ENCODE assay signal across 16 cellular contexts in genomic region chr15:60412026-60412425, GRCh38. TPM values are rescaled to one million over a fixed set of nuclear protein-coding genes. Genes with fewer than 3 reads are reported as not detected.
A peak's percentile ranks its signal among the peaks of the same experiment; 100 is the strongest.
DNase-seq lines count a peak whose midpoint lies in the region; FAIRE-seq and TF ChIP-seq lines count a peak whose summit lies in the region.
"Had no signal": no experiment of that assay in that cellular context is flagged by ENCODE, and none has a peak within 500 bp of the region (broad histone marks: within the 10 kb centered on the region; RNA-seq: fewer than 3 reads in every experiment).

No MANE protein-coding gene starts in this region.

- peak overlapping the region in 6 of 11 experiments; percentile 76 to 96 (median 88); a peak in 11 of 22 replicates for H3K27ac ChIP-seq in BLaER1 treated with 17β-estradiol and CSF1 and Interleukin-3, amounts not matched to agents 10 nM and 100 nM
- H3K27ac ChIP-seq: GM23248 had no signal

- peak overlapping the region in 1 of 11 experiments; percentile 83; a peak in 3 of 22 replicates for H3K4me2 ChIP-seq in BLaER1 treated with 17β-estradiol and CSF1 and Interleukin-3, amounts not matched to agents 10 nM and 100 nM

- no peak overlapping the region for H3K4me3 Mint-ChIP-seq in glutamatergic neuron (ENCODE audit: unreplicated experiment)
- H3K4me3 Mint-ChIP-seq in progenitor cell of endocrine pancreas (ENCODE audit: low read depth) = no peak overlapping the region
- H3K4me3 Mint-ChIP-seq: CD14-positive monocyte; CD8-positive, alpha-beta T cell had no signal

- in situ Hi-C loops in GM13977 (cut with MboI; ENCODE audit: low pct_unique_long_range_greater_than_20kb, low sequenced_read_pairs, unreplicated experiment) = no loop called here

- DNase-seq in RCC 7860 (ENCODE audit: low spot score) = peak; percentile 1
- no peak for DNase-seq in glutamatergic neuron
- no peak for DNase-seq in progenitor cell of endocrine pancreas (ENCODE audit: low spot score, unreplicated experiment)
- DNase-seq in anterior cingulate cortex (lab: John Stamatoyannopoulos, UW) = no peak
- no peak for DNase-seq in RPMI8226
- DNase-seq in GM13977 (ENCODE audit: low spot score) = no peak
- DNase-seq: BE2C; CD8-positive, alpha-beta T cell; COR-L47; DMS53; GF-D8; GM23248; H7 had no signal

- no peak overlapping the region for H3K4me3 ChIP-seq in BLaER1 treated with 17β-estradiol and CSF1 and Interleukin-3, amounts not matched to agents 10 nM and 100 nM
- H3K4me3 ChIP-seq: GM23248 had no signal

- no peaks in the 10 kb centered on the region for H3K9me3 Mint-ChIP-seq in glutamatergic neuron (ENCODE audit: unreplicated experiment)
- H3K9me3 Mint-ChIP-seq in progenitor cell of endocrine pancreas (ENCODE audit: low read depth) = peaks cover 3% of the 10 kb centered on the region
- H3K9me3 Mint-ChIP-seq: CD8-positive, alpha-beta T cell had no signal

- H3K9ac ChIP-seq in BLaER1 treated with 17β-estradiol and CSF1 and Interleukin-3, amounts not matched to agents 10 nM and 100 nM = no peak overlapping the region
- H3K9ac ChIP-seq: GM23248 had no signal

- no peaks in the 10 kb centered on the region for H3K9me3 ChIP-seq in BLaER1 treated with 17β-estradiol and CSF1 and Interleukin-3, amounts not matched to agents 10 nM and 100 nM (replicated peaks in 1 of 11)
- H3K9me3 ChIP-seq: BE2C had no signal

- no peaks in the 10 kb centered on the region for H4K20me1 ChIP-seq in BLaER1 treated with 17β-estradiol and CSF1 and Interleukin-3, amounts not matched to agents 10 nM and 100 nM

- TF ChIP-seq CTCF in glutamatergic neuron (IDR thresholded peaks at IDR 0.05; ENCODE audit: partially characterized antibody, unreplicated experiment) = no peak
- TF ChIP-seq CTCF in progenitor cell of endocrine pancreas (IDR thresholded peaks at IDR 0.05; ENCODE audit: unreplicated experiment) = no peak
- no peak for TF ChIP-seq CTCF in GM13977 (IDR thresholded peaks at IDR 0.05; ENCODE audit: extremely low read depth, insufficient read depth, missing control alignments)

- H3K27ac Mint-ChIP-seq in glutamatergic neuron (ENCODE audit: unreplicated experiment) (peak overlapping the region; percentile 55), progenitor cell of endocrine pancreas (peak overlapping the region; percentile 37)
- H3K27ac Mint-ChIP-seq: CD8-positive, alpha-beta T cell had no signal

- H3K27me3 ChIP-seq in BLaER1 treated with 17β-estradiol and CSF1 and Interleukin-3, amounts not matched to agents 10 nM and 100 nM = no peaks in the 10 kb centered on the region
- H3K27me3 ChIP-seq: BE2C had no signal

- peaks cover 26 to 81% (median 55%) of the 10 kb centered on the region in 10 experiments for H3K4me1 ChIP-seq in BLaER1 treated with 17β-estradiol and CSF1 and Interleukin-3, amounts not matched to agents 10 nM and 100 nM

- H3K36me3 Mint-ChIP-seq in glutamatergic neuron (ENCODE audit: unreplicated experiment) (no peaks in the 10 kb centered on the region), progenitor cell of endocrine pancreas (ENCODE audit: insufficient read depth) (peaks cover 1% of the 10 kb centered on the region)
- H3K36me3 Mint-ChIP-seq: CD14-positive monocyte; CD8-positive, alpha-beta T cell had no signal

- H3K4me1 Mint-ChIP-seq in glutamatergic neuron (ENCODE audit: low read depth, unreplicated experiment) (peaks cover 6% of the 10 kb centered on the region), progenitor cell of endocrine pancreas (ENCODE audit: low read depth) (peaks cover 8% of the 10 kb centered on the region)

- FAIRE-seq in RCC 7860 (lab: Jason Lieb, UNC) = no peak
- FAIRE-seq: GM18507 had no signal

- peaks cover 4% of the 10 kb centered on the region for H3K27me3 Mint-ChIP-seq in glutamatergic neuron (ENCODE audit: unreplicated experiment)
- H3K27me3 Mint-ChIP-seq in progenitor cell of endocrine pancreas = no peaks in the 10 kb centered on the region

- no peaks in the 10 kb centered on the region; a peak in 1 of 22 replicates for H3K36me3 ChIP-seq in BLaER1 treated with 17β-estradiol and CSF1 and Interleukin-3, amounts not matched to agents 10 nM and 100 nM
- H3K36me3 ChIP-seq: BE2C had no signal

RNA-seq across cellular contexts. Expression of gene ANXA2, which starts 14.2 kb away (rescaled TPM):
- total RNA-seq in glutamatergic neuron (ENCODE audit: unreplicated experiment) (925 TPM), progenitor cell of endocrine pancreas (311 and 366 TPM in 2 replicates)
